ENCODE assay signal across 8 cellular contexts in the genomic region with DNA sequence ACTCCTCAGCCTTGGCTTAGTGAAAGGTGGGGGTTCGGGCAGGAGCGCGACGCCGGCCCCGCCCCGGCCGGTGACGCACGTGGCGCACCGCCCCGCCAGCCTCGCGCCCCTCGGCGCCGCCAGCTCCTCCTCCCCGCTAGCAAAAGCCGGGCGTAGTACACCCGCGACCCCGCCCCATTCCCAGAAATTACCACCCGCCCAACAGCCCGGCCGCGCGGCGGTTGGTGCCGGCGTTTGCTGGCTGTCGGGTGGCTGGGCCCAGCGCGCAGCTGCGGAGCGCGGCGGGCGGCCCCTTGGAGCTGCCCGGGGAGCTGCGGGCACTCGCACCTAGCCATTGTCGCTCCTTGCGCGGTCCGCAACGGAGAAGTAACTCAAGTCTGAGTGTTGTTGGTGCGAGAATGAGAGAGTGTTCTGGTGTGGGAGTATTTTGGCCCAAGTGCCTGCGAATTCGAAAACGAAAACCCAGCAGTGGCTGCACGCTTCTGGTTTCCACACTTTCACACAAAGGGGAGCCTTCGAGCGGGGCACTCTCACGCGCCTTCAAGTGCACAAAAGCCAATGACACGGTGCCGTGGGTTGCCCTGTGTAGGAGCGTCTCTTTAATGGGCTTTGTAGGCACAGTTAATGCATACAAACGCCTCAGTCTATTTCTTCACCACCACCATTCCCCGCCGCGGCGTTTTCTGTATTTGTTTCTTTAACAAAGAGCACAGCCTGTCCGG. TPM values are rescaled to one million over a fixed set of nuclear protein-coding genes. Genes with fewer than 3 reads are reported as not detected.
A peak's percentile ranks its signal among the peaks of the same experiment; 100 is the strongest.
DNase-seq lines count a peak whose midpoint lies in the region; ATAC-seq and TF ChIP-seq lines count a peak whose summit lies in the region.

No MANE protein-coding gene starts in this region.

- no TSS peak for BruUV-seq in PC-3 (replicated peaks; lab: Mats Ljungman, UMichigan)

- H3K9ac ChIP-seq in PC-3 (ENCODE audit: low read length), result peak overlapping the region; percentile 69

- no peaks in the 10 kb centered on the region for H3K9me3 ChIP-seq in PC-3 (ENCODE audit: low read length)
- no peaks in the 10 kb centered on the region for H3K9me3 ChIP-seq in esophagus (ENCODE audit: control insufficient read depth in 2 of 2, insufficient read depth in 1 of 2, low read depth in 1 of 2, low read length in 1 of 2)
- no peaks in the 10 kb centered on the region for H3K9me3 ChIP-seq in muscle layer of duodenum (ENCODE audit: control insufficient read depth in 1 of 2, low read length in 2 of 2)

- peak overlapping the region; percentile 90 for H3K4me2 ChIP-seq in PC-3 (ENCODE audit: low read length)

- ATAC-seq in GM21723 (IDR thresholded peaks at IDR 0.05; ENCODE audit: unreplicated experiment), result peak; percentile 72
- peak; percentile 72 for ATAC-seq in PC-3

- H3K9me2 ChIP-seq in PC-3 (replicated peaks; ENCODE audit: low read length), result no peaks in the 10 kb centered on the region

- intact Hi-C loops in PC-3 (cut with micrococcal nuclease), result loop anchor here (5.0 kb wide), 1 partner anchor 96 kb away; no protein-coding TSS in a partner anchor

- H3K4me3 Mint-ChIP-seq in activated T-cell treated with anti-CD3 and anti-CD28 coated beads, Interleukin-2, amount 50 U/mL, for 24 hours, result peak overlapping the region; percentile 86

- peaks cover 9% of the 10 kb centered on the region for H3K4me1 ChIP-seq in PC-3 (ENCODE audit: insufficient read depth, low read length)
- no peaks in the 10 kb centered on the region for H3K4me1 ChIP-seq in esophagus (ENCODE audit: control insufficient read depth in 2 of 2, insufficient read depth in 2 of 2, low read length in 1 of 2)
- peaks cover 0 to 3% of the 10 kb centered on the region in 2 donors for H3K4me1 ChIP-seq in muscle layer of duodenum (ENCODE audit: control insufficient read depth in 1 of 2, insufficient read depth in 2 of 2, low read length in 2 of 2)

- H3K4me1 Mint-ChIP-seq in activated T-cell treated with anti-CD3 and anti-CD28 coated beads, Interleukin-2, amount 50 U/mL, for 24 hours (ENCODE audit: low read depth), result peaks cover 22% of the 10 kb centered on the region

- H3K27ac Mint-ChIP-seq in activated T-cell treated with anti-CD3 and anti-CD28 coated beads, Interleukin-2, amount 50 U/mL, for 24 hours, result peak overlapping the region; percentile 90

- CTCF ChIA-PET in PC-3 (lab: Charles Lee), result interaction anchor here (0.5 to 0.7 kb wide), 2 partner anchors 10 to 118 kb away, joined by 3 to 7 read pairs; no protein-coding TSS in a partner anchor

- no peaks in the 10 kb centered on the region for H3F3A ChIP-seq in PC-3 (ENCODE audit: low read length, unreplicated experiment)

- DNase-seq in DMS53 treated with DMSO at 0.1 percent for 48 hours (lab: John Stamatoyannopoulos, UW; ENCODE audit: unreplicated experiment) (peak; percentile 81), PC-3 (peak; percentile 90)
- peak; percentile 87 for DNase-seq in Jurkat, Clone E6-1 (ENCODE audit: low read depth, low spot score)
- peak; percentile 92 for DNase-seq in activated T-cell treated with anti-CD3 and anti-CD28 coated beads, Interleukin-2, amount 50 U/mL, for 24 hours
- peak; percentile 70 for DNase-seq in stimulated activated CD8-positive, alpha-beta memory T cell treated with anti-CD3 and anti-CD28 coated beads, Interleukin-7, amount 100 ng/mL, for 24 hours (ENCODE audit: low read depth)

- H2AFZ ChIP-seq in PC-3 (ENCODE audit: low read length), result peak overlapping the region; percentile 99

- 0 to 1% methylated on average over 63 to 66 of the region's 66 CpGs for WGBS in esophagus, 2 donors

- H3K36me3 Mint-ChIP-seq in activated T-cell treated with anti-CD3 and anti-CD28 coated beads, Interleukin-2, amount 50 U/mL, for 24 hours (ENCODE audit: low read depth), result no peaks in the 10 kb centered on the region

- H3K79me2 ChIP-seq in PC-3 (ENCODE audit: low read length), result peaks cover 18% of the 10 kb centered on the region

- no peaks in the 10 kb centered on the region for H3K9me3 Mint-ChIP-seq in activated T-cell treated with anti-CD3 and anti-CD28 coated beads, Interleukin-2, amount 50 U/mL, for 24 hours

- peak overlapping the region; percentile 73 for H3K4me3 ChIP-seq in Jurkat, Clone E6-1 (ENCODE audit: low read length)
- peak overlapping the region; percentile 95 for H3K4me3 ChIP-seq in PC-3 (ENCODE audit: low read length)
- H3K4me3 ChIP-seq in esophagus (ENCODE audit: low read depth in 1 of 2, low read length in 2 of 2), result peak overlapping the region; percentile 90 to 92
- peak overlapping the region; percentile 83 to 95 for H3K4me3 ChIP-seq in muscle layer of duodenum (ENCODE audit: low read depth in 1 of 2, low read length in 2 of 2)

- H3K36me3 ChIP-seq in PC-3 (ENCODE audit: low read depth, low read length), result no peaks in the 10 kb centered on the region
- H3K36me3 ChIP-seq in esophagus (ENCODE audit: control insufficient read depth in 2 of 2, insufficient read depth in 2 of 2, low read length in 1 of 2), result no peaks in the 10 kb centered on the region
- peaks cover 0 to 5% of the 10 kb centered on the region in 2 donors for H3K36me3 ChIP-seq in muscle layer of duodenum (ENCODE audit: control insufficient read depth in 1 of 2, insufficient read depth in 2 of 2, low read length in 2 of 2)

- POLR2A ChIA-PET in PC-3 (lab: Charles Lee; ENCODE audit: unreplicated experiment), result interaction anchor here (0.6 to 1.0 kb wide), 3 partner anchors 83 to 145 kb away, joined by 3 to 6 read pairs (median 3); no protein-coding TSS in a partner anchor

- H3K27ac ChIP-seq in PC-3 (ENCODE audit: low read length) (peak overlapping the region; percentile 44), esophagus (ENCODE audit: low read depth in 2 of 2, low read length in 1 of 2) (peak overlapping the region; percentile 99 to 100), muscle layer of duodenum (ENCODE audit: low read length) (peak overlapping the region; percentile 93)

- TF ChIP-seq CTCF in PC-3 (conservative IDR thresholded peaks at IDR 0.05; ENCODE audit: low read depth, low read length), result no peak

- H3K27me3 Mint-ChIP-seq in activated T-cell treated with anti-CD3 and anti-CD28 coated beads, Interleukin-2, amount 50 U/mL, for 24 hours, result peaks cover 13% of the 10 kb centered on the region

- no peaks in the 10 kb centered on the region for H4K20me1 ChIP-seq in PC-3 (ENCODE audit: low read length)

- H3K27me3 ChIP-seq in PC-3 (ENCODE audit: low read length), result no peaks in the 10 kb centered on the region
- H3K27me3 ChIP-seq in esophagus (ENCODE audit: control insufficient read depth in 1 of 2, insufficient read depth in 2 of 2, low read length in 2 of 2), result no peaks in the 10 kb centered on the region
- H3K27me3 ChIP-seq in muscle layer of duodenum (ENCODE audit: low read depth, low read length), result no peaks in the 10 kb centered on the region

RNA-seq across cellular contexts. Expression of a gene that starts 1.0 kb away (rescaled TPM):
- 22.5 TPM for polyA plus RNA-seq in Jurkat, Clone E6-1 (2012; ENCODE audit: insufficient read depth, insufficient read length)
- 18.5 and 20.4 TPM in 2 replicates for total RNA-seq in PC-3 (2014; rRNA removed)
- 10 to 100 TPM; 12.4 to 13.6 TPM for polyA plus RNA-seq in esophagus

Comparison
In these comparisons a context has a peak if more than half of its experiments do, and no peak if none do; other contexts are left out.
1. Peak in every context shown above with its lines: DNase-seq, ATAC-seq, H3K4me3 ChIP-seq and H3K27ac ChIP-seq.
2. H3K27ac ChIP-seq: peak in every context shown above with its lines; median percentile 100 in esophagus; 93 in muscle layer of duodenum; 44 in PC-3.